Comparison of ENCODE assay signal across 1 cellular context in genomic region chr11:66335531-66336233, GRCh38.
TF ChIP-seq lines count a peak whose summit lies in the region.

No MANE protein-coding gene starts in this region.

TF ChIP-seq in HepG2, 621 proteins besides CTCF, POLR2A, EP300 and RAD21 (continued from another document):
- no peak for TF ChIP-seq E2F1 (CRISPR knock-in tag; IDR thresholded peaks at IDR 0.05)
- TF ChIP-seq ZNF687 (CRISPR knock-in tag; IDR thresholded peaks at IDR 0.05): peak; percentile 62
- TF ChIP-seq TEAD3 (CRISPR knock-in tag; optimal IDR thresholded peaks at IDR 0.05; ENCODE audit: borderline replicate concordance): no peak
- TF ChIP-seq, protein P1, sequence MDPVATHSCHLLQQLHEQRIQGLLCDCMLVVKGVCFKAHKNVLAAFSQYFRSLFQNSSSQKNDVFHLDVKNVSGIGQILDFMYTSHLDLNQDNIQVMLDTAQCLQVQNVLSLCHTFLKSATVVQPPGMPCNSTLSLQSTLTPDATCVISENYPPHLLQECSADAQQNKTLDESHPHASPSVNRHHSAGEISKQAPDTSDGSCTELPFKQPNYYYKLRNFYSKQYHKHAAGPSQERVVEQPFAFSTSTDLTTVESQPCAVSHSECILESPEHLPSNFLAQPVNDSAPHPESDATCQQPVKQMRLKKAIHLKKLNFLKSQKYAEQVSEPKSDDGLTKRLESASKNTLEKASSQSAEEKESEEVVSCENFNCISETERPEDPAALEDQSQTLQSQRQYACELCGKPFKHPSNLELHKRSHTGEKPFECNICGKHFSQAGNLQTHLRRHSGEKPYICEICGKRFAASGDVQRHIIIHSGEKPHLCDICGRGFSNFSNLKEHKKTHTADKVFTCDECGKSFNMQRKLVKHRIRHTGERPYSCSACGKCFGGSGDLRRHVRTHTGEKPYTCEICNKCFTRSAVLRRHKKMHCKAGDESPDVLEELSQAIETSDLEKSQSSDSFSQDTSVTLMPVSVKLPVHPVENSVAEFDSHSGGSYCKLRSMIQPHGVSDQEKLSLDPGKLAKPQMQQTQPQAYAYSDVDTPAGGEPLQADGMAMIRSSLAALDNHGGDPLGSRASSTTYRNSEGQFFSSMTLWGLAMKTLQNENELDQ (CRISPR knock-in tag; IDR thresholded peaks at IDR 0.05; ENCODE audit: borderline replicate concordance): no peak
TF ChIP-seq in HepG2: peak in this region for 28.
